ENCODE assay signal across 13 cellular contexts in genomic region chr17:8149419-8150193, GRCh38. TPM values are rescaled to one million over a fixed set of nuclear protein-coding genes. Genes with fewer than 3 reads are reported as not detected.
DNase-seq lines count a peak whose midpoint lies in the region; ATAC-seq, FAIRE-seq and TF ChIP-seq lines count a peak whose summit lies in the region.
"Had no signal": no experiment of that assay in that cellular context is flagged by ENCODE, and none has a peak within 500 bp of the region (broad histone marks: within the 10 kb centered on the region; RNA-seq: fewer than 3 reads in every experiment).

No MANE protein-coding gene starts in this region.

- H3K27ac ChIP-seq in body of pancreas = peak overlapping the region in 3 of 4 donors; percentile 4 to 100 (median 99)
- H3K27ac ChIP-seq in sigmoid colon = peak overlapping the region; percentile 99 to 100 (median 100)

- intact Hi-C loops in body of pancreas (cut with DNase I) (no loop called here), sigmoid colon (cut with DNase I) (loop anchor here (1.0 kb wide), 1 partner anchor 8 kb away; no protein-coding TSS in a partner anchor)

- H3K4me1 ChIP-seq in body of pancreas (peaks cover 52% of the 10 kb centered on the region), sigmoid colon (peaks cover 0 to 66% (median 56%) of the 10 kb centered on the region in 4 donors)

- H3K9me3 ChIP-seq in body of pancreas (no peaks in the 10 kb centered on the region), sigmoid colon (no peaks in the 10 kb centered on the region)
- H3K9me3 ChIP-seq: SJSA1 had no signal

- ATAC-seq in body of pancreas = no peak

- H3K27me3 ChIP-seq in body of pancreas = no peaks in the 10 kb centered on the region
- no peaks in the 10 kb centered on the region for H3K27me3 ChIP-seq in sigmoid colon
- H3K27me3 ChIP-seq: SJSA1 had no signal

- no peak overlapping the region for H3K4me3 ChIP-seq in body of pancreas
- H3K4me3 ChIP-seq in sigmoid colon = peak overlapping the region in 1 of 4 donors; percentile 97
- H3K4me3 ChIP-seq: lung, SJSA1 had no signal

- TF ChIP-seq CTCF in body of pancreas (IDR thresholded peaks at IDR 0.05) (no peak), sigmoid colon (IDR thresholded peaks at IDR 0.05) (no peak)

- H3K36me3 ChIP-seq in body of pancreas (replicated peaks in 1 of 2; ENCODE audit: insufficient read depth in 1 of 2, low read depth in 2 of 2) = peaks cover 51% of the 10 kb centered on the region in 2 donors
- H3K36me3 ChIP-seq in sigmoid colon = peaks cover 61 to 70% (median 67%) of the 10 kb centered on the region in 4 donors

- TF ChIP-seq EP300 in sigmoid colon (IDR thresholded peaks at IDR 0.05) = no peak

- TF ChIP-seq POLR2A in body of pancreas (IDR thresholded peaks at IDR 0.05) (no peak), sigmoid colon (IDR thresholded peaks at IDR 0.05) (no peak)

- 87 to 94% methylated on average over 9 to 29 of the region's 29 CpGs for WGBS in body of pancreas, 2 donors
- 96% methylated on average over 29 of the region's 29 CpGs for WGBS in sigmoid colon, 2 donors

- FAIRE-seq in HTR-8/SVneo (lab: Jason Lieb, UNC) = peak; percentile 26
- FAIRE-seq: frontal cortex, GM18507, small intestine had no signal

- DNase-seq in HTR-8/SVneo (ENCODE audit: insufficient read length, low spot score) (no peak), body of pancreas (peak in 2 of 4 donors; percentile 19 to 21), sigmoid colon (peak; percentile 77), SW480 (ENCODE audit: low spot score) (no peak), NCI-H2107 treated with DMSO at 0.1 percent for 48 hours (lab: John Stamatoyannopoulos, UW; ENCODE audit: unreplicated experiment) (no peak), NCI-H510A (lab: John Stamatoyannopoulos, UW) (no peak)
- DNase-seq: cerebellar nuclear complex, NCI-H226, small intestine had no signal

RNA-seq across cellular contexts. Expression of gene PER1, which starts 2.6 kb away (rescaled TPM):
- total RNA-seq in body of pancreas (10 to 100 TPM; 27.5 to 78.8 TPM), sigmoid colon (100 to 1,000 TPM in 2 of 4 donors, 10 to 100 TPM in 2; 60.3 to 153 (median 84.5) TPM)
- polyA plus RNA-seq in sigmoid colon = 10 to 100 TPM; 30.5 to 67.7 (median 34.2) TPM

RNA-seq across cellular contexts. Expression of gene VAMP2, which starts 13.1 kb away (rescaled TPM):
- total RNA-seq in body of pancreas = 10 to 100 TPM; 16.3 to 26.4 TPM
- 10 to 100 TPM; 20.4 to 29.6 (median 27.3) TPM for total RNA-seq in sigmoid colon
- polyA plus RNA-seq in sigmoid colon = 10 to 100 TPM; 37.7 to 57.1 (median 54.9) TPM

RNA-seq across cellular contexts. Expression of gene HES7, which starts 25.7 kb away (rescaled TPM):
- total RNA-seq in body of pancreas (not detected), sigmoid colon (not detected)
- under 1 TPM in 1 of 3 donors, not detected in 2; 0.16 TPM for polyA plus RNA-seq in sigmoid colon
- total RNA-seq: SJSA1 had no signal

RNA-seq across cellular contexts. Expression of gene TMEM107, which starts 26.6 kb away (rescaled TPM):
- total RNA-seq in body of pancreas (10 to 100 TPM in 1 of 2 donors, 1 to 10 TPM in 1; 7.6 to 12.7 TPM), sigmoid colon (10 to 100 TPM in 3 of 4 donors, 1 to 10 TPM in 1; 8.3 to 61.7 (median 20.6) TPM)
- 10 to 100 TPM in 1 of 3 donors, 1 to 10 TPM in 2; 4.6 to 20.8 (median 7.2) TPM for polyA plus RNA-seq in sigmoid colon

RNA-seq across cellular contexts. Expression of gene ALOXE3, which starts 31.3 kb away (rescaled TPM):
- total RNA-seq in body of pancreas (not detected), sigmoid colon (not detected)
- under 1 TPM in 1 of 3 donors, not detected in 2; 0.17 TPM for polyA plus RNA-seq in sigmoid colon
- total RNA-seq: SJSA1 had no signal
